ENCODE assay signal across 18 cellular contexts in genomic region chr5:11324521-11325289, GRCh38.
DNase-seq lines count a peak whose midpoint lies in the region; ATAC-seq and TF ChIP-seq lines count a peak whose summit lies in the region.
"Had no signal": no experiment of that assay in that cellular context is flagged by ENCODE, and none has a peak within 500 bp of the region (broad histone marks: within the 10 kb centered on the region; RNA-seq: fewer than 3 reads in every experiment).

No MANE protein-coding gene starts in this region.

- POLR2A ChIA-PET in Caco-2 (lab: Charles Lee): no interaction called here
- POLR2A ChIA-PET in GM10248 (lab: Yijun Ruan, JAX): no interaction called here

- intact Hi-C loops in Caco-2 (cut with micrococcal nuclease; ENCODE audit: unreplicated experiment): loop anchor here (1.0 kb wide), 2 partner anchors 18 to 47 kb away; no protein-coding TSS in a partner anchor
- intact Hi-C loops in left lung (cut with DNase I): no loop called here

- H3K4me1 Mint-ChIP-seq in Caco-2 (ENCODE audit: low read depth, unreplicated experiment): peaks cover 16% of the 10 kb centered on the region
- H3K4me1 Mint-ChIP-seq: CD4-positive, alpha-beta memory T cell; naive B cell had no signal

- H3K27ac Mint-ChIP-seq in Caco-2 (ENCODE audit: unreplicated experiment): peak overlapping the region; percentile 45
- H3K27ac Mint-ChIP-seq: activated naive CD4-positive, alpha-beta T cell treated with anti-CD3 and anti-CD28 coated beads for 36 hours; CD4-positive, alpha-beta memory T cell; naive B cell; stimulated activated naive CD8-positive, alpha-beta T cell treated with anti-CD3 and anti-CD28 coated beads, Interleukin-15, Interleukin-2, amounts not matched to agents 100 ng/mL and 50 ng/mL, for 24 hours had no signal

- no peaks in the 10 kb centered on the region for H3K27me3 Mint-ChIP-seq in Caco-2 (ENCODE audit: insufficient read depth, unreplicated experiment)
- H3K27me3 Mint-ChIP-seq: naive B cell; progenitor cell of endocrine pancreas; stimulated activated naive CD8-positive, alpha-beta T cell treated with anti-CD3 and anti-CD28 coated beads, Interleukin-15, Interleukin-2, amounts not matched to agents 100 ng/mL and 50 ng/mL, for 24 hours had no signal

- H3K9me3 ChIP-seq in Caco-2 (no peaks in the 10 kb centered on the region), left lung (no peaks in the 10 kb centered on the region)

- CTCF ChIA-PET in Caco-2 (lab: Charles Lee) (no interaction called here), GM10248 (lab: Yijun Ruan, JAX) (no interaction called here)

- DNase-seq in Caco-2: peak in 1 of 2 experiments; percentile 49
- peak; percentile 17 for DNase-seq in cerebellar cortex (ENCODE audit: low spot score)
- peak; percentile 15 for DNase-seq in retinal pigment epithelial cell (ENCODE audit: low read depth)
- DNase-seq in epidermal melanocyte (ENCODE audit: insufficient read length, low spot score): no peak
- no peak for DNase-seq in GM10248 (ENCODE audit: extremely low spot score)
- DNase-seq in left lung: no peak
- no peak for DNase-seq in NCI-H2171 treated with DMSO at 0.1 percent for 48 hours (lab: John Stamatoyannopoulos, UW)
- DNase-seq: activated naive CD4-positive, alpha-beta T cell treated with anti-CD3 and anti-CD28 coated beads for 36 hours; CD4-positive, alpha-beta memory T cell; DMS79; effector CD8-positive, alpha-beta T cell; HCEC 1CT; kidney glomerular epithelial cell; naive B cell; NCI-H1417 had no signal

- BruUV-seq in Caco-2 (replicated peaks; lab: Mats Ljungman, UMichigan): no TSS peak

- no peaks in the 10 kb centered on the region for H3K36me3 Mint-ChIP-seq in Caco-2 (ENCODE audit: insufficient read depth, unreplicated experiment)
- H3K36me3 Mint-ChIP-seq: CD4-positive, alpha-beta memory T cell; naive B cell had no signal

- H3K4me3 ChIP-seq in Caco-2 (ENCODE audit: low read depth, low read length) (no peak overlapping the region), retinal pigment epithelial cell (ENCODE audit: low read length) (no peak overlapping the region), left lung (no peak overlapping the region)

- H3K9me3 Mint-ChIP-seq in Caco-2 (ENCODE audit: unreplicated experiment): no peaks in the 10 kb centered on the region
- H3K9me3 Mint-ChIP-seq: activated naive CD4-positive, alpha-beta T cell treated with anti-CD3 and anti-CD28 coated beads for 36 hours; stimulated activated naive CD8-positive, alpha-beta T cell treated with anti-CD3 and anti-CD28 coated beads, Interleukin-15, Interleukin-2, amounts not matched to agents 100 ng/mL and 50 ng/mL, for 24 hours had no signal

- H3K27ac ChIP-seq in layer of hippocampus (ENCODE audit: low read depth, low read length) (peak overlapping the region; percentile 23), left lung (no peak overlapping the region)

- H3K4me1 ChIP-seq in Caco-2: peaks cover 21% of the 10 kb centered on the region
- peaks cover 0 to 10% of the 10 kb centered on the region in 2 donors for H3K4me1 ChIP-seq in left lung

- H3K27me3 ChIP-seq in Caco-2 (replicated peaks; ENCODE audit: control insufficient read depth, insufficient read depth, low read length): no peaks in the 10 kb centered on the region
- H3K27me3 ChIP-seq in layer of hippocampus (ENCODE audit: control insufficient read depth, insufficient read depth, low read length): no peaks in the 10 kb centered on the region
- H3K27me3 ChIP-seq in left lung: no peaks in the 10 kb centered on the region

- TF ChIP-seq CTCF in Caco-2 (IDR thresholded peaks at IDR 0.05; ENCODE audit: insufficient read depth in 1 of 2, low read depth in 1 of 2, low read length in 1 of 2, severe bottlenecking in 1 of 2, unreplicated experiment in 1 of 2) (no peak), retinal pigment epithelial cell (conservative IDR thresholded peaks at IDR 0.05; ENCODE audit: low read depth, low read length) (no peak), GM10248 (IDR thresholded peaks at IDR 0.05; ENCODE audit: control extremely low read depth, extremely low read depth, low read depth, missing control alignments) (no peak), left lung (IDR thresholded peaks at IDR 0.05) (no peak)

- ATAC-seq in left lung: no peak

- no peaks in the 10 kb centered on the region; the same call in 1 of the 2 replicates for H3K36me3 ChIP-seq in Caco-2 (ENCODE audit: control insufficient read depth, insufficient read depth, low read length)
- no peaks in the 10 kb centered on the region for H3K36me3 ChIP-seq in left lung

- peak overlapping the region; percentile 33 for H3K4me3 Mint-ChIP-seq in Caco-2 (ENCODE audit: unreplicated experiment)
- H3K4me3 Mint-ChIP-seq: activated naive CD4-positive, alpha-beta T cell treated with anti-CD3 and anti-CD28 coated beads for 36 hours; CD4-positive, alpha-beta memory T cell; naive B cell; stimulated activated naive CD8-positive, alpha-beta T cell treated with anti-CD3 and anti-CD28 coated beads, Interleukin-15, Interleukin-2, amounts not matched to agents 100 ng/mL and 50 ng/mL, for 24 hours had no signal

Comparison
In these comparisons a context has a peak if more than half of its experiments do, and no peak if none do; other contexts are left out.
1. DNase-seq: peak in cerebellar cortex (single experiment) and retinal pigment epithelial cell (single experiment); none in epidermal melanocyte (single experiment), GM10248 (single experiment), left lung (0 of 2) and NCI-H2171 treated with DMSO at 0.1 percent for 48 hours (single experiment).